17 cellular contexts compared by ENCODE assay signal in the genomic region with DNA sequence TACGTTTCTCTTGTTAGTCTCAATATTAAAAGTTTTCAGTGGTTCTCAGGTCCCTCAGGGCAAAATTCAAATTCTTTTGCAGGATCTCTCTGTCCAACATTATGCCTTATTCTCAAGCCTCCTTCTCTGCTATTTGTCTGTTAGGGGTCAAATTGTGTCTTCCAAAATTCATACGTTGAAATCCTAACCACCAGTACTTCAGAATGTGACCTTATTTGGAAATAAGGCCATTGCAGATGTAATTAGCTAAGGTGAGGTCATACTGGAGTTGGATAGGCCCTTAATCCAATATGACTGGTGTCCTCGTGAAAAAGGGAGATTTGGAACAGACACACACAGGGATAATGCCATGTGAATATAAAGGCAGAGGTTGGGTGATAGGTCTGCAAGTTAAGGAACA.
DNase-seq lines count a peak whose midpoint lies in the region; ATAC-seq, FAIRE-seq and TF ChIP-seq lines count a peak whose summit lies in the region.
"Had no signal": no experiment of that assay in that cellular context is flagged by ENCODE, and none has a peak within 500 bp of the region (broad histone marks: within the 10 kb centered on the region; RNA-seq: fewer than 3 reads in every experiment).

No MANE protein-coding gene starts in this region.

- H3K4me3 ChIP-seq in HEK293 (ENCODE audit: low read depth, low read length) (no peak overlapping the region), smooth muscle cell (no peak overlapping the region), HepG2 (replicated peaks in 1 of 3; ENCODE audit: insufficient read depth in 1 of 3, low read depth in 2 of 3, low read length in 3 of 3) (no peak overlapping the region)

- no peak for TF ChIP-seq EP300 in HepG2 (IDR thresholded peaks at IDR 0.05; ENCODE audit: low read depth in 2 of 2, low read length in 2 of 2)
- TF ChIP-seq EP300 in HepG2 (CRISPR knock-in tag; IDR thresholded peaks at IDR 0.05; ENCODE audit: borderline replicate concordance): no peak

- H3K4me1 ChIP-seq in HEK293 (ENCODE audit: control insufficient read depth, insufficient read depth, low read length) (0 out of 2 replicates have a peak, but pooled peaks cover 2% of the 10 kb centered on the region), smooth muscle cell (ENCODE audit: low read depth) (peaks cover 12% of the 10 kb centered on the region), HepG2 (ENCODE audit: insufficient read depth, low read length) (peaks cover 32% of the 10 kb centered on the region)

- H3K27ac ChIP-seq in HEK293 (ENCODE audit: extremely low read depth, low read depth, low read length) (no peak overlapping the region), smooth muscle cell (ENCODE audit: low read depth) (peak overlapping the region; percentile 74), HepG2 (ENCODE audit: extremely low read length, insufficient read depth, low read length) (no peak overlapping the region)

- WGBS in smooth muscle cell (ENCODE audit: low lambda C conversion rate): 11% methylated on average over 3 of the region's 3 CpGs
- 92% methylated on average over 3 of the region's 3 CpGs for WGBS in HepG2 (ENCODE audit: low lambda C conversion rate)

- CTCF ChIA-PET in HEK293 (lab: Yijun Ruan, JAX) (interaction anchor here (0.7 to 2.9 kb wide), 4 partner anchors 9 to 54 kb away, joined by 3 to 19 read pairs (median 6); no protein-coding TSS in a partner anchor), HepG2 (lab: Yijun Ruan, JAX; ENCODE audit: low intra/inter-chr PET ratio, low total read pairs) (no interaction called here)

- H2AFZ ChIP-seq in smooth muscle cell (ENCODE audit: low read depth): no peak overlapping the region
- no peak overlapping the region for H2AFZ ChIP-seq in HepG2 (ENCODE audit: low read length)

- ATAC-seq in esophagus mucosa: peak; percentile 32
- ATAC-seq in HepG2: no peak
- no peak for ATAC-seq in HG02678 (IDR thresholded peaks at IDR 0.05; ENCODE audit: unreplicated experiment)
- ATAC-seq: Right ventricle myocardium inferior had no signal

- no peak for FAIRE-seq in HepG2 (lab: Jason Lieb, UNC)
- FAIRE-seq: D721Med had no signal

- no peaks in the 10 kb centered on the region for H4K20me1 ChIP-seq in smooth muscle cell (ENCODE audit: low read depth)
- H4K20me1 ChIP-seq in HepG2 (ENCODE audit: insufficient read depth, low read length): no peaks in the 10 kb centered on the region

- in situ Hi-C loops in HepG2 (cut with HindIII; ENCODE audit: extremely low pct_ligation_motif_present, low pct_unique_long_range_greater_than_20kb): loop anchor here (10.0 kb wide), 1 partner anchor 139 kb away; no protein-coding TSS in a partner anchor

- H3K4me2 ChIP-seq in smooth muscle cell: no peak overlapping the region
- H3K4me2 ChIP-seq in HepG2 (ENCODE audit: low read depth, low read length): no peak overlapping the region
- H3K4me2 ChIP-seq: SK-N-SH had no signal

- H3K36me3 ChIP-seq in HEK293 (ENCODE audit: control insufficient read depth in 2 of 2, insufficient read depth in 1 of 2, low read length in 2 of 2): no peaks in the 10 kb centered on the region
- H3K36me3 ChIP-seq in smooth muscle cell (ENCODE audit: low read depth): no peaks in the 10 kb centered on the region
- no peaks in the 10 kb centered on the region for H3K36me3 ChIP-seq in HepG2 (replicated peaks in 1 of 2; ENCODE audit: control insufficient read depth in 1 of 2, insufficient read depth in 2 of 2, low read length in 2 of 2)

- no peaks in the 10 kb centered on the region for H3F3A ChIP-seq in smooth muscle cell (ENCODE audit: low read depth)

- no TSS peak for BruUV-seq in HepG2 (replicated peaks; lab: Mats Ljungman, UMichigan)

- peak; percentile 43 for DNase-seq in RPMI7951 (ENCODE audit: low read depth)
- no peak for DNase-seq in smooth muscle cell (lab: John Stamatoyannopoulos, UW; ENCODE audit: unreplicated experiment)
- no peak for DNase-seq in HepG2 (ENCODE audit: low spot score)
- no peak for DNase-seq in amygdala (lab: John Stamatoyannopoulos, UW)
- DNase-seq: CD4-positive, alpha-beta T cell; DMS79 treated with DMSO at 0.1 percent for 48 hours; GF-D8; NCI-H1048; NCI-H2227 treated with DMSO at 0.1 percent for 48 hours; NCI-H526; NK-92 treated with Interleukin-12 subunit alpha and Interleukin-12 subunit beta, amount 100 ng/mL, for 24 hours; SK-N-SH had no signal

- TF ChIP-seq RAD21 in HepG2 (CRISPR knock-in tag; IDR thresholded peaks at IDR 0.05): no peak

- H3K9ac ChIP-seq in smooth muscle cell (ENCODE audit: low read depth): no peak overlapping the region
- no peak overlapping the region for H3K9ac ChIP-seq in HepG2 (ENCODE audit: insufficient read depth, low read depth, low read length)
- H3K9ac ChIP-seq: SK-N-SH had no signal

- H3K9me3 ChIP-seq in HEK293 (ENCODE audit: control insufficient read depth, insufficient read depth, low read depth, low read length) (no peaks in the 10 kb centered on the region), smooth muscle cell (replicated peaks; ENCODE audit: low read depth) (no peaks in the 10 kb centered on the region), HepG2 (ENCODE audit: low read length) (no peaks in the 10 kb centered on the region)
- H3K9me3 ChIP-seq: SK-N-SH had no signal

- H3K27me3 ChIP-seq in smooth muscle cell (ENCODE audit: low read depth) (no peaks in the 10 kb centered on the region), HepG2 (ENCODE audit: control insufficient read depth in 1 of 2, insufficient read depth in 2 of 2, low read length in 2 of 2) (no peaks in the 10 kb centered on the region)

- intact Hi-C loops in HepG2 (cut with micrococcal nuclease; ENCODE audit: unreplicated experiment): loop anchor here (2.0 kb wide), 1 partner anchor 31 kb away; no protein-coding TSS in a partner anchor

- POLR2A ChIA-PET in HEK293 (lab: Yijun Ruan, JAX) (no interaction called here), HepG2 (lab: Yijun Ruan, JAX) (interaction anchor here (0.8 to 2.0 kb wide), 2 partner anchors 8 to 30 kb away, joined by 3 to 9 read pairs; no protein-coding TSS in a partner anchor)

- no peak for TF ChIP-seq CTCF in HEK293 (tag by site-specific recombination; IDR thresholded peaks at IDR 0.05)
- no peak for TF ChIP-seq CTCF in smooth muscle cell (IDR thresholded peaks at IDR 0.05; ENCODE audit: borderline replicate concordance, insufficient read depth, poor library complexity, severe bottlenecking)
- no peak for TF ChIP-seq CTCF in HepG2 (CRISPR knock-in tag; IDR thresholded peaks at IDR 0.05)

- H3K79me2 ChIP-seq in smooth muscle cell (ENCODE audit: low read depth) (no peaks in the 10 kb centered on the region), HepG2 (ENCODE audit: insufficient read depth, low read length) (no peaks in the 10 kb centered on the region)

- TF ChIP-seq POLR2A in HepG2 (IDR thresholded peaks at IDR 0.05; ENCODE audit: insufficient read depth in 1 of 2, low read depth in 2 of 2, low read length in 2 of 2): no peak

TF ChIP-seq in HEK293, 187 proteins besides CTCF, POLR2A, EP300 and RAD21:
- TF ChIP-seq ZNF777 (tag by site-specific recombination; IDR thresholded peaks at IDR 0.05; ENCODE audit: borderline replicate concordance) (no peak), ZNF596 (tag by site-specific recombination; IDR thresholded peaks at IDR 0.05) (no peak), ZNF629 (tag by site-specific recombination; IDR thresholded peaks at IDR 0.05) (0 out of 2 replicates have a peak, but pooled peaks have one; percentile 51), ZNF366 (tag by site-specific recombination; conservative IDR thresholded peaks at IDR 0.05) (0 out of 2 replicates have a peak, but pooled peaks have one; percentile 15), ZNF701 (tag by site-specific recombination; IDR thresholded peaks at IDR 0.05) (no peak)

TF ChIP-seq in HepG2, 621 proteins besides CTCF, POLR2A, EP300 and RAD21:
- no peak for TF ChIP-seq GRHL1 (CRISPR knock-in tag; conservative IDR thresholded peaks at IDR 0.05)
- TF ChIP-seq ZNF224 (CRISPR knock-in tag; IDR thresholded peaks at IDR 0.05): no peak
- TF ChIP-seq HNRNPH1 (optimal IDR thresholded peaks at IDR 0.05; ENCODE audit: low read depth, low read length): no peak
- TF ChIP-seq XRCC5 (optimal IDR thresholded peaks at IDR 0.05; ENCODE audit: low read length): no peak
- no peak for TF ChIP-seq ZNF101 (CRISPR knock-in tag; IDR thresholded peaks at IDR 0.05; ENCODE audit: borderline replicate concordance, low read depth)
- no peak for TF ChIP-seq MYC (CRISPR knock-in tag; IDR thresholded peaks at IDR 0.05; ENCODE audit: borderline replicate concordance)
- TF ChIP-seq SOX6 (IDR thresholded peaks at IDR 0.05): no peak
- TF ChIP-seq SOX6 (CRISPR knock-in tag; IDR thresholded peaks at IDR 0.05): no peak
- no peak for TF ChIP-seq ZNF619 (CRISPR knock-in tag; IDR thresholded peaks at IDR 0.05)
- no peak for TF ChIP-seq ZNF768 (CRISPR knock-in tag; IDR thresholded peaks at IDR 0.05)
- no peak for TF ChIP-seq ZKSCAN1 (IDR thresholded peaks at IDR 0.05; ENCODE audit: low read length)
- TF ChIP-seq ZNF317 (CRISPR knock-in tag; IDR thresholded peaks at IDR 0.05): no peak
- TF ChIP-seq ZNF878 (CRISPR knock-in tag; IDR thresholded peaks at IDR 0.05): no peak
- no peak for TF ChIP-seq DNMT1 (CRISPR knock-in tag; IDR thresholded peaks at IDR 0.05)
- TF ChIP-seq ZNF225 (CRISPR knock-in tag; IDR thresholded peaks at IDR 0.05): no peak
- no peak for TF ChIP-seq MTERF4 (CRISPR knock-in tag; IDR thresholded peaks at IDR 0.05)

Comparison
In these comparisons a context has a peak if more than half of its experiments do, and no peak if none do; other contexts are left out.
1. Of the 63 proteins assayed by ChIP-seq in both HepG2 and HEK293: peak only in HepG2: none; only in HEK293: ZNF629; in both: none; in neither: 62.